In genomic region chr4:169446824-169447223, GRCh38 we compare ENCODE assay signal across 7 cellular contexts.
"Had no signal": no experiment of that assay in that cellular context is flagged by ENCODE, and none has a peak within 500 bp of the region (broad histone marks: within the 10 kb centered on the region; RNA-seq: fewer than 3 reads in every experiment).

No MANE protein-coding gene starts in this region.

- ATAC-seq: GM23338, K562 had no signal

- H3K4me1 Mint-ChIP-seq: GM23338, H9 had no signal

- H3K27ac Mint-ChIP-seq: GM23338, H9, HFFc6 had no signal

- H3K4me3 ChIP-seq: GM23338, K562 had no signal

- DNase-seq: H9, HCEC 1CT, HFFc6, IMR-90, KG1 had no signal

- H3K4me3 Mint-ChIP-seq: GM23338, H9, HFFc6 had no signal
